ENCODE assay signal across 9 cellular contexts in genomic region chr20:50636601-50637539, GRCh38. TPM values are rescaled to one million over a fixed set of nuclear protein-coding genes. Genes with fewer than 3 reads are reported as not detected.
DNase-seq lines count a peak whose midpoint lies in the region; ATAC-seq, FAIRE-seq and TF ChIP-seq lines count a peak whose summit lies in the region.
"Had no signal": no experiment of that assay in that cellular context is flagged by ENCODE, and none has a peak within 500 bp of the region (broad histone marks: within the 10 kb centered on the region; RNA-seq: fewer than 3 reads in every experiment).

No MANE protein-coding gene starts in this region.

- ATAC-seq in mucosa of descending colon (peak; percentile 20), foreskin keratinocyte (no peak), GM19395 (IDR thresholded peaks at IDR 0.05; ENCODE audit: unreplicated experiment) (no peak)

- DNase-seq in cardiac muscle cell (ENCODE audit: low read depth in 1 of 2, low spot score in 1 of 2) (peak in 1 of 2 donors; percentile 18), cardiac septum (ENCODE audit: low spot score) (no peak), H1 (ENCODE audit: low read depth in 1 of 2, low spot score in 2 of 2) (no peak), mucosa of descending colon (no peak), A172 (ENCODE audit: low spot score) (no peak), foreskin keratinocyte (no peak), breast epithelium (ENCODE audit: low spot score in 2 of 2) (no peak)

- H3K4me2 ChIP-seq in H1 (ENCODE audit: insufficient read depth in 1 of 2, low read depth in 2 of 2, low read length in 2 of 2): peak overlapping the region; percentile 0 to 3; a peak in 2 of 4 replicates

- no peak for TF ChIP-seq CTCF in cardiac muscle cell (IDR thresholded peaks at IDR 0.05; ENCODE audit: low read depth, low read length)
- TF ChIP-seq CTCF in H1 (IDR thresholded peaks at IDR 0.05; ENCODE audit: control extremely low read depth in 1 of 3, insufficient read depth in 1 of 3, low read depth in 1 of 3, low read length in 3 of 3): no peak
- no peak for TF ChIP-seq CTCF in mucosa of descending colon (IDR thresholded peaks at IDR 0.05)
- TF ChIP-seq CTCF in foreskin keratinocyte (conservative IDR thresholded peaks at IDR 0.05): no peak
- TF ChIP-seq CTCF in breast epithelium (IDR thresholded peaks at IDR 0.05): no peak

- no peaks in the 10 kb centered on the region for H3K79me2 ChIP-seq in H1 (ENCODE audit: control insufficient read depth in 1 of 2, insufficient read depth in 2 of 2, low read length in 2 of 2)

- H3K79me1 ChIP-seq in H1 (ENCODE audit: low read depth, low read length): no peaks in the 10 kb centered on the region

- POLR2A ChIA-PET in H1 (lab: Charles Lee; ENCODE audit: partially characterized antibody): interaction anchor here (0.8 to 1.9 kb wide), 6 partner anchors 8 to 446 kb away, joined by 3 to 4 read pairs (median 3); partner anchors contain the start of genes CEBPB and PARD6B

- H3K14ac ChIP-seq in H1 (ENCODE audit: insufficient read length): no peak overlapping the region

- peak overlapping the region; percentile 35 for H4K5ac ChIP-seq in H1 (ENCODE audit: insufficient read length, low read depth, low read length)

- H3K27me3 ChIP-seq in cardiac muscle cell: no peaks in the 10 kb centered on the region
- no peaks in the 10 kb centered on the region for H3K27me3 ChIP-seq in H1 (replicated peaks in 1 of 4; ENCODE audit: control insufficient read depth in 3 of 4, extremely low read depth in 1 of 4, insufficient read depth in 3 of 4, low read length in 3 of 4)
- peaks cover 7% of the 10 kb centered on the region for H3K27me3 ChIP-seq in foreskin keratinocyte
- no peaks in the 10 kb centered on the region for H3K27me3 ChIP-seq in breast epithelium

- no peak overlapping the region for H3K4me3 ChIP-seq in cardiac muscle cell
- no peak overlapping the region for H3K4me3 ChIP-seq in H1 (ENCODE audit: extremely low read depth in 1 of 4, insufficient read depth in 2 of 4, low read depth in 3 of 4, low read length in 4 of 4)
- no peak overlapping the region for H3K4me3 ChIP-seq in mucosa of descending colon
- no peak overlapping the region for H3K4me3 ChIP-seq in breast epithelium

- no peak overlapping the region for H3K56ac ChIP-seq in H1 (replicated peaks; ENCODE audit: insufficient read length, low read depth, low read length)

- intact Hi-C loops in cardiac septum (cut with DNase I): no loop called here
- intact Hi-C loops in mucosa of descending colon (cut with DNase I, micrococcal nuclease): no loop called here
- intact Hi-C loops in breast epithelium (cut with DNase I; ENCODE audit: low total_unique reads): no loop called here

- H2AFZ ChIP-seq in H1 (ENCODE audit: low read length): no peak overlapping the region

- H3K9ac ChIP-seq in H1 (replicated peaks in 1 of 4; ENCODE audit: extremely low read depth in 1 of 4, low read depth in 3 of 4, low read length in 3 of 4): no peak overlapping the region; a peak in 1 of 7 replicates

- peak overlapping the region; percentile 93 for H2BK15ac ChIP-seq in H1 (ENCODE audit: low read length)

- H3K9me3 ChIP-seq in cardiac muscle cell (ENCODE audit: low read depth) (no peaks in the 10 kb centered on the region), H1 (ENCODE audit: insufficient read depth in 2 of 2, low read depth in 1 of 2, low read length in 1 of 2) (no peaks in the 10 kb centered on the region), mucosa of descending colon (no peaks in the 10 kb centered on the region), breast epithelium (no peaks in the 10 kb centered on the region)

- FAIRE-seq in H1 (lab: Jason Lieb, UNC): no peak

- no peaks in the 10 kb centered on the region for H4K20me1 ChIP-seq in H1 (replicated peaks in 1 of 2; ENCODE audit: control insufficient read depth in 1 of 2, insufficient read depth in 2 of 2, low read length in 2 of 2)

- H3K27ac ChIP-seq in cardiac muscle cell (peak overlapping the region; percentile 85), H1 (ENCODE audit: low read depth, low read length) (no peak overlapping the region), foreskin keratinocyte (no peak overlapping the region), breast epithelium (peak overlapping the region in 1 of 2 donors; percentile 33)
- H3K27ac ChIP-seq: epithelial cell of prostate had no signal

- H3K36me3 ChIP-seq in cardiac muscle cell (no peaks in the 10 kb centered on the region), H1 (ENCODE audit: control insufficient read depth in 2 of 4, insufficient read depth in 4 of 4, low read length in 3 of 4) (no peaks in the 10 kb centered on the region), mucosa of descending colon (ENCODE audit: low read depth) (no peaks in the 10 kb centered on the region), breast epithelium (no peaks in the 10 kb centered on the region)

- H4K8ac ChIP-seq in H1 (ENCODE audit: extremely low read depth, insufficient read depth, low read length): peak overlapping the region; percentile 38

- peak overlapping the region; percentile 89 for H3K18ac ChIP-seq in H1 (ENCODE audit: extremely low read depth, low read length)

- H2BK20ac ChIP-seq in H1 (ENCODE audit: low read length): peak overlapping the region; percentile 93

- CTCF ChIA-PET in H1 (lab: Charles Lee; ENCODE audit: partially characterized antibody): interaction anchor here (0.6 to 7.4 kb wide), 29 partner anchors 8 to 421 kb away, joined by 3 to 84 read pairs (median 5); partner anchors contain the start of genes BCAS4 and RIPOR3

- H3K4ac ChIP-seq in H1 (replicated peaks; ENCODE audit: insufficient read length, low read depth, low read length): peak overlapping the region; percentile 32

- TF ChIP-seq POLR2A in H1 (IDR thresholded peaks at IDR 0.05; ENCODE audit: control extremely low read depth in 1 of 2, low read depth in 2 of 2, low read length in 2 of 2) (no peak; a peak in 1 of 3 replicates), breast epithelium (IDR thresholded peaks at IDR 0.05) (no peak)

- TF ChIP-seq RAD21 in H1 (IDR thresholded peaks at IDR 0.05 in 1 of 2, conservative IDR thresholded peaks at IDR 0.05 in 1 of 2; ENCODE audit: low read depth in 2 of 2, low read length in 2 of 2): no peak

- WGBS in H1 (ENCODE audit: extremely low coverage in 1 of 2, insufficient coverage in 1 of 2, insufficient read length in 1 of 2, insufficient replicate concordance in 2 of 2, low coverage in 1 of 2, low lambda C conversion rate in 2 of 2, missing lambda C conversion rate in 1 of 2), 2 experiments: 78% methylated on average over 22 of the region's 22 CpGs; no CpG with 5 or more reads in 1 of the 2 experiments

- peak overlapping the region; percentile 91 for H2BK5ac ChIP-seq in H1 (ENCODE audit: low read depth, low read length)

- H2AK5ac ChIP-seq in H1 (ENCODE audit: low read depth, low read length): peak overlapping the region; percentile 20; the same call in 1 of the 2 replicates

- peak overlapping the region; percentile 51 for H2BK120ac ChIP-seq in H1 (replicated peaks; ENCODE audit: low read depth, low read length)

- TF ChIP-seq EP300 in H1 (IDR thresholded peaks at IDR 0.05; ENCODE audit: borderline replicate concordance in 1 of 2, low read depth in 2 of 2, low read length in 2 of 2): no peak

- no peak overlapping the region for H3K23ac ChIP-seq in H1 (ENCODE audit: insufficient read length)

- H2BK12ac ChIP-seq in H1 (ENCODE audit: low read depth, low read length): peak overlapping the region; percentile 89; the same call in 1 of the 2 replicates

- H3K23me2 ChIP-seq in H1 (ENCODE audit: low read depth, low read length): no peaks in the 10 kb centered on the region

- H4K91ac ChIP-seq in H1 (replicated peaks; ENCODE audit: insufficient read length, low read length): peak overlapping the region; percentile 93

- H3K4me1 ChIP-seq in cardiac muscle cell (ENCODE audit: low read depth) (peaks cover 39% of the 10 kb centered on the region), H1 (replicated peaks in 1 of 4; ENCODE audit: control insufficient read depth in 3 of 4, insufficient read depth in 4 of 4, low read length in 3 of 4) (peaks cover 17 to 31% (median 22%) of the 10 kb centered on the region in 4 experiments), mucosa of descending colon (ENCODE audit: low read depth) (no peaks in the 10 kb centered on the region), foreskin keratinocyte (peaks cover 11% of the 10 kb centered on the region), breast epithelium (no peaks in the 10 kb centered on the region)

TF ChIP-seq in H1, 55 proteins besides CTCF, POLR2A, EP300 and RAD21:
- TF ChIP-seq FOSL1 (IDR thresholded peaks at IDR 0.05; ENCODE audit: insufficient read depth, low read depth, low read length): no peak
- TF ChIP-seq BACH1 (IDR thresholded peaks at IDR 0.05; ENCODE audit: low read length): no peak
- TF ChIP-seq NANOG (IDR thresholded peaks at IDR 0.05; ENCODE audit: insufficient read depth, low read depth, low read length, poor library complexity, severe bottlenecking): no peak
- no peak for TF ChIP-seq SIX5 (IDR thresholded peaks at IDR 0.05; ENCODE audit: low read depth, low read length)
TF ChIP-seq in H1: peak in this region for 0.

RNA-seq across cellular contexts. Expression of gene RIPOR3, which starts 54.5 kb away (rescaled TPM):
- total RNA-seq in cardiac muscle cell: 3.0 and 3.8 TPM in 2 replicates
- polyA plus RNA-seq in cardiac muscle cell: 0.91 and 4.8 TPM in 2 replicates
- total RNA-seq in cardiac septum: 3.4 TPM
- total RNA-seq in H1 (2021; fragmentation: NEBNext Ultra II Directional; extraction: Animal tissue kit (Norgen Biotek cat#: 25700)): 4.5 and 4.7 TPM in 2 replicates
- 3.6 and 5.6 TPM in 2 replicates for polyA plus RNA-seq in H1 (2011; rRNA removed)
- polyA plus RNA-seq in H1 (2011; cell fraction: cytosol; rRNA removed): 6.9 TPM
- polyA plus RNA-seq in H1 (2011; cell fraction: nucleus; rRNA removed): 43.0 TPM
- polyA plus RNA-seq in H1 (2012, experiment 1 of 2): 5.7 to 7.7 TPM (median 5.9 TPM) in 4 replicates
- polyA plus RNA-seq in H1 (2012, experiment 2 of 2): 1.6 TPM
- polyA plus RNA-seq in H1 (2013, experiment 1 of 2): 3.2 TPM
- polyA plus RNA-seq in H1 (2013, experiment 2 of 2): 2.5 TPM
- 3.3 and 3.8 TPM in 2 replicates for polyA minus RNA-seq in H1 (2011; rRNA and poly(A)+ RNA removed)
- 3.1 TPM for polyA minus RNA-seq in H1 (2011; cell fraction: cytosol; rRNA and poly(A)+ RNA removed)
- 9.2 TPM for polyA minus RNA-seq in H1 (2011; cell fraction: nucleus; rRNA and poly(A)+ RNA removed)
- total RNA-seq in mucosa of descending colon: 10 to 100 TPM in 1 of 3 donors, 1 to 10 TPM in 2; 2.2 to 13.4 (median 5.8) TPM
- 0.07 TPM in 1 of 2 replicates, not detected in the other for total RNA-seq in A172 (2014; rRNA removed; shearing (Covaris generic))
- 0.07 TPM in 2 replicates for total RNA-seq in foreskin keratinocyte
- polyA plus RNA-seq in foreskin keratinocyte: 0.06 TPM in 2 replicates
- total RNA-seq in breast epithelium: 10 to 100 TPM in 2 of 3 donors, 1 to 10 TPM in 1; 4.5 to 35.5 (median 26.9) TPM
